In the genomic region with DNA sequence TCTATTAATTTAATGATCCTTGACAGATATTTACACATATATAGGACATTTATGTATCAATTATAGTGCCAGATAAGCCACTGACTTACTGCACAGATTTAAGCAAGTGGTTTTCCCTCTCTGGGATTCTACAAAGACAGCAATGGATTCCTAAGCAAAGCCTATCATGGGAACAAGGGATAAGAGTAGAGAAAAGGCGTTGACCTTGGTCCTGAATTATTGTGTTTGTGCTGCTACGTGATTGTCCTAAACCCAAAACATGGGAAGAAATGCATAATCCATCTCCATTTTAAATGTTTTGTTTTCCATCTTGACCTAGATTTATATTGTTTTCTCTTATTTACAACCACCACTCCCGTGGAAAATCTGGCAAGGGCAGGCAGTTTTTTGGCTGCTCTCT, we compare ENCODE assay signal across 23 cellular contexts. TPM values are rescaled to one million over a fixed set of nuclear protein-coding genes. Genes with fewer than 3 reads are reported as not detected.
"Had no signal": no experiment of that assay in that cellular context is flagged by ENCODE, and none has a peak within 500 bp of the region (broad histone marks: within the 10 kb centered on the region; RNA-seq: fewer than 3 reads in every experiment).

No MANE protein-coding gene starts in this region.

- H2AFZ ChIP-seq: parathyroid adenoma had no signal

- DNase-seq: activated CD4-positive, alpha-beta memory T cell treated with anti-CD3 and anti-CD28 coated beads, Interleukin-2, amount 10 ng/mL, durations not matched to agents 7 days and 5 days; activated gamma-delta T cell; activated naive CD4-positive, alpha-beta T cell treated with anti-CD3 and anti-CD28 coated beads, Interleukin-2, amount 50 U/mL, for 16 hours; activated naive CD8-positive, alpha-beta T cell treated with anti-CD3 and anti-CD28 coated beads, Interleukin-2, amount 50 U/mL, for 24 hours; anterior cingulate cortex; body of pancreas; caudate nucleus; effector CD8-positive, alpha-beta T cell; foreskin melanocyte; mucosa of descending colon; naive B cell; nucleus accumbens; right cardiac atrium; stimulated activated CD4-positive, alpha-beta T cell treated with anti-CD3 and anti-CD28 coated beads, Interleukin-1b, Interleukin-23, amount 100 ng/mL, for 48 hours; stimulated activated naive B cell treated with anti-CD40 and anti-IgM and Interleukin-4, amounts not matched to agents 10 μg/mL and 1 μg/mL and 100 μg/mL, for 72 hours; T-helper 2 cell; trophoblast cell; uterus had no signal

- H3K4me1 ChIP-seq: body of pancreas, parathyroid adenoma, uterus had no signal

- H3K79me2 ChIP-seq: parathyroid adenoma had no signal

- ATAC-seq: activated CD4-positive, CD25-positive, alpha-beta regulatory T cell treated with anti-CD3 and anti-CD28 coated beads, Interleukin-2, amount 50 U/mL, for 24 hours; activated naive CD8-positive, alpha-beta T cell treated with anti-CD3 and anti-CD28 coated beads, Interleukin-2, amount 50 U/mL, for 24 hours; body of pancreas; mucosa of descending colon; right cardiac atrium; stimulated activated naive B cell treated with anti-CD40 and anti-IgM and Interleukin-4, amounts not matched to agents 10 μg/mL and 1 μg/mL and 100 μg/mL, for 72 hours had no signal

- H3K9me3 ChIP-seq: body of pancreas, mucosa of descending colon, uterus had no signal

- H3K9ac ChIP-seq: parathyroid adenoma had no signal

- H3K27me3 ChIP-seq: uterus had no signal

- H3K36me3 ChIP-seq: uterus had no signal

- H3K27ac ChIP-seq: body of pancreas, parathyroid adenoma, skin epidermis, uterus, VCaP had no signal

- H3K4me3 ChIP-seq: body of pancreas, mucosa of descending colon, skin epidermis, uterus had no signal

RNA-seq across cellular contexts. Expression of gene SLFN11, which starts 14.0 kb away (rescaled TPM):
- polyA plus RNA-seq: neural cell had no signal
